ENCODE assay signal across 9 cellular contexts in genomic region chr12:42094277-42094676, GRCh38. TPM values are rescaled to one million over a fixed set of nuclear protein-coding genes. Genes with fewer than 3 reads are reported as not detected.
DNase-seq lines count a peak whose midpoint lies in the region; ATAC-seq, FAIRE-seq and TF ChIP-seq lines count a peak whose summit lies in the region.
"Had no signal": no experiment of that assay in that cellular context is flagged by ENCODE, and none has a peak within 500 bp of the region (broad histone marks: within the 10 kb centered on the region; RNA-seq: fewer than 3 reads in every experiment).

No MANE protein-coding gene starts in this region.

- CTCF ChIA-PET in RWPE1 (lab: Yijun Ruan, JAX) = interaction anchor here (0.6 kb wide), 2 partner anchors 85 to 244 kb away, joined by 3 to 4 read pairs; no protein-coding TSS in a partner anchor
- CTCF ChIA-PET in mammary epithelial cell (lab: Charles Lee; ENCODE audit: low non-redundant PET) = no interaction called here

- H2AFZ ChIP-seq in mammary epithelial cell (ENCODE audit: low read depth, low read length) = no peak overlapping the region
- no peak overlapping the region for H2AFZ ChIP-seq in osteoblast (ENCODE audit: low read length)

- intact Hi-C loops in mammary epithelial cell (cut with micrococcal nuclease) = no loop called here

- 92% methylated on average over 5 of the region's 5 CpGs for WGBS in mammary epithelial cell (ENCODE audit: low coverage, missing lambda C conversion rate)

- in situ Hi-C loops in mammary epithelial cell (cut with MboI; ENCODE audit: low sequenced_read_pairs in 2 of 2) = no loop called here

- H4K20me1 ChIP-seq in mammary epithelial cell (ENCODE audit: insufficient read depth, low read length) (no peaks in the 10 kb centered on the region), osteoblast (ENCODE audit: insufficient read depth, low read length) (no peaks in the 10 kb centered on the region)

- POLR2A ChIA-PET in RWPE1 (lab: Yijun Ruan, JAX; ENCODE audit: low non-redundant PET) = no interaction called here

- H3K9ac ChIP-seq in mammary epithelial cell (ENCODE audit: insufficient read depth, low read length) = no peak overlapping the region

- H3K4me3 ChIP-seq in mammary epithelial cell (replicated peaks in 1 of 3; ENCODE audit: insufficient read depth in 1 of 3, low read depth in 2 of 3, low read length in 3 of 3) (no peak overlapping the region), osteoblast (ENCODE audit: insufficient read depth, low read length) (no peak overlapping the region)

- H3K79me2 ChIP-seq in mammary epithelial cell (ENCODE audit: insufficient read depth, low read length) (peaks cover 16% of the 10 kb centered on the region), osteoblast (ENCODE audit: insufficient read depth, low read length) (no peaks in the 10 kb centered on the region)

- H3K27ac ChIP-seq in RWPE1 (no peak overlapping the region), mammary epithelial cell (ENCODE audit: insufficient read depth, low read depth, low read length) (no peak overlapping the region), osteoblast (ENCODE audit: low read depth, low read length) (peak overlapping the region; percentile 56)

- TF ChIP-seq POLR2A in H54 (IDR thresholded peaks at IDR 0.05; ENCODE audit: low read depth, low read length) = no peak

- no peak overlapping the region for H3K4me2 ChIP-seq in mammary epithelial cell (ENCODE audit: insufficient read depth, low read depth, low read length)
- peak overlapping the region; percentile 44 for H3K4me2 ChIP-seq in osteoblast (ENCODE audit: insufficient read depth, low read length)

- H3K4me1 ChIP-seq in mammary epithelial cell (ENCODE audit: insufficient read depth, low read length) = peaks cover 25% of the 10 kb centered on the region
- peaks cover 26% of the 10 kb centered on the region for H3K4me1 ChIP-seq in osteoblast (ENCODE audit: insufficient read depth, low read length)

- DNase-seq in H54 (ENCODE audit: insufficient read length, low spot score) (peak; percentile 5), RWPE1 (ENCODE audit: low spot score) (peak; percentile 13), mammary epithelial cell (peak; percentile 13), osteoblast (ENCODE audit: insufficient read length, low spot score, missing footprints) (peak; percentile 13), NCI-H1417 (lab: John Stamatoyannopoulos, UW) (no peak), ecto neural progenitor cell (ENCODE audit: low spot score) (no peak)

- ATAC-seq in GM21529 (IDR thresholded peaks at IDR 0.05; ENCODE audit: unreplicated experiment) (no peak), GM21367 (IDR thresholded peaks at IDR 0.05; ENCODE audit: unreplicated experiment) (no peak)

- peak; percentile 96 for FAIRE-seq in H54 (lab: Jason Lieb, UNC)
- FAIRE-seq: GM12891 had no signal

- H3K36me3 ChIP-seq in mammary epithelial cell (ENCODE audit: insufficient read depth, low read length) (peaks cover 4% of the 10 kb centered on the region), osteoblast (ENCODE audit: insufficient read depth, low read length) (peaks cover 3% of the 10 kb centered on the region)

- BruUV-seq in mammary epithelial cell (replicated peaks; lab: Mats Ljungman, UMichigan) = no TSS peak

- TF ChIP-seq CTCF in RWPE1 (conservative IDR thresholded peaks at IDR 0.05; ENCODE audit: low read depth) (no peak), mammary epithelial cell (conservative IDR thresholded peaks at IDR 0.05 in 1 of 2, IDR thresholded peaks at IDR 0.05 in 1 of 2; ENCODE audit: extremely low read depth in 1 of 2, insufficient read depth in 1 of 2, low read depth in 1 of 2, low read length in 2 of 2) (no peak), osteoblast (IDR thresholded peaks at IDR 0.05; ENCODE audit: extremely low read depth, low read depth, low read length) (no peak)

- H3K27me3 ChIP-seq in mammary epithelial cell (ENCODE audit: insufficient read depth, low read length) (no peaks in the 10 kb centered on the region), osteoblast (ENCODE audit: insufficient read depth, low read length) (no peaks in the 10 kb centered on the region)

- H3K9me3 ChIP-seq in mammary epithelial cell (replicated peaks; ENCODE audit: insufficient read depth, low read length) (no peaks in the 10 kb centered on the region), osteoblast (ENCODE audit: low read depth, low read length) (no peaks in the 10 kb centered on the region)

- dilution Hi-C loops in mammary epithelial cell (cut with HindIII; ENCODE audit: low sequenced_read_pairs) = no loop called here

RNA-seq across cellular contexts. Expression of gene GXYLT1, which starts 50.4 kb away (rescaled TPM):
- total RNA-seq in mammary epithelial cell (10 to 100 TPM; 14.2 to 15.2 TPM), osteoblast (7.6 and 11.8 TPM in 2 replicates)
- polyA plus RNA-seq in mammary epithelial cell = 6.5 TPM
- polyA minus RNA-seq in mammary epithelial cell = 5.6 TPM

Comparison
In these comparisons a context has a peak if more than half of its experiments do, and no peak if none do; other contexts are left out.
1. DNase-seq: peak in H54 (single experiment), RWPE1 (single experiment), mammary epithelial cell (single experiment) and osteoblast (single experiment); none in NCI-H1417 (0 of 3) and ecto neural progenitor cell (single experiment).